14 cellular contexts compared by ENCODE assay signal in the genomic region with DNA sequence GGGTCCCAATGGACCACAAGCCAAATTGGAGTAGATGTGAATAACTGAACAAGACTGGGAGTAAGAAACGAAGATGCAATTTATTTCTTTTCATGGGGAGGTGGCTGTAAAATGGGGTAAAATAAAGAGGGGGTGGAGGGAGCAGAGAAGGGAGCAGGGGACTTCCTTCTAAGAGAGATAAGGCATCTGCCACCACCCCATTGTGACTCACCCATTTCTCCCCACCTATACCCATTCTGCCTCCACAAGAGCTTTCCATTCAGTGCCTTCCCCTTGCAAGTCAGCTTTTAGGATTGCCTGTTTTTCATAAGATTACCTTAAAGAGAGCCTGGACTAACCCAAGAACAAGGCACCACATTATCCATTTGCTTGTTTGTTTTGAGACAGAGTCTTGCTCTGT.
DNase-seq lines count a peak whose midpoint lies in the region; ATAC-seq and TF ChIP-seq lines count a peak whose summit lies in the region.
"Had no signal": no experiment of that assay in that cellular context is flagged by ENCODE, and none has a peak within 500 bp of the region (broad histone marks: within the 10 kb centered on the region; RNA-seq: fewer than 3 reads in every experiment).

No MANE protein-coding gene starts in this region.

- H3K9me3 ChIP-seq in CD4-positive, alpha-beta T cell (ENCODE audit: control insufficient read depth, low read length): no peaks in the 10 kb centered on the region
- H3K9me3 ChIP-seq: Caco-2 had no signal

- no peak for TF ChIP-seq CTCF in CD4-positive, alpha-beta T cell (IDR thresholded peaks at IDR 0.05)
- no peak for TF ChIP-seq CTCF in neural crest cell (conservative IDR thresholded peaks at IDR 0.05)

- no peak overlapping the region for H3K27ac ChIP-seq in CD4-positive, alpha-beta T cell (ENCODE audit: low read depth, low read length)

- H3K27ac Mint-ChIP-seq in CD4-positive, alpha-beta T cell: no peak overlapping the region
- no peak overlapping the region for H3K27ac Mint-ChIP-seq in neural crest cell (ENCODE audit: unreplicated experiment)
- H3K27ac Mint-ChIP-seq: CD8-positive, alpha-beta T cell had no signal

- H3K27me3 Mint-ChIP-seq in CD4-positive, alpha-beta T cell: peaks cover 86% of the 10 kb centered on the region
- H3K27me3 Mint-ChIP-seq in neural crest cell (ENCODE audit: low read depth): peaks cover 96% of the 10 kb centered on the region

- POLR2A ChIA-PET in CD4-positive, alpha-beta T cell (lab: Charles Lee): no interaction called here

- no peaks in the 10 kb centered on the region for H3K36me3 ChIP-seq in H7 (replicated peaks; ENCODE audit: control insufficient read depth, insufficient read depth, low read length)

- CTCF ChIA-PET in CD4-positive, alpha-beta T cell (lab: Charles Lee): no interaction called here

- ATAC-seq in CD4-positive, alpha-beta T cell (ENCODE audit: poor library complexity): peak; percentile 35
- ATAC-seq in HG03439 (IDR thresholded peaks at IDR 0.05; ENCODE audit: unreplicated experiment): no peak
- ATAC-seq: CD8-positive, alpha-beta T cell had no signal

- H3K4me3 Mint-ChIP-seq in CD4-positive, alpha-beta T cell: no peak overlapping the region
- H3K4me3 Mint-ChIP-seq in neural crest cell: peak overlapping the region; percentile 28
- H3K4me3 Mint-ChIP-seq: CD8-positive, alpha-beta T cell had no signal

- no peaks in the 10 kb centered on the region for H3K36me3 Mint-ChIP-seq in CD4-positive, alpha-beta T cell (ENCODE audit: low read depth)
- H3K36me3 Mint-ChIP-seq in neural crest cell (ENCODE audit: low read depth): no peaks in the 10 kb centered on the region
- H3K36me3 Mint-ChIP-seq: CD8-positive, alpha-beta T cell had no signal

- H3K4me1 Mint-ChIP-seq in CD4-positive, alpha-beta T cell (ENCODE audit: low read depth): peaks cover 19% of the 10 kb centered on the region
- H3K4me1 Mint-ChIP-seq in neural crest cell: peaks cover 22% of the 10 kb centered on the region

- H3K27me3 ChIP-seq in CD4-positive, alpha-beta T cell (ENCODE audit: control insufficient read depth, insufficient read depth, low read length): peaks cover 89% of the 10 kb centered on the region
- H3K27me3 ChIP-seq in H7 (ENCODE audit: control insufficient read depth, insufficient read depth, low read length): peaks cover 67% of the 10 kb centered on the region

- intact Hi-C loops in CD4-positive, alpha-beta T cell (cut with DNase I, micrococcal nuclease): no loop called here

- no peak overlapping the region for H3K4me3 ChIP-seq in H7 (ENCODE audit: insufficient read depth, low read depth, low read length)

- peak; percentile 24 for DNase-seq in stimulated activated CD4-positive, alpha-beta T cell treated with anti-CD3 and anti-CD28 coated beads, Interleukin-15, amount 100 ng/mL, for 24 hours
- DNase-seq in stimulated activated CD4-positive, alpha-beta T cell treated with anti-CD3 and anti-CD28 coated beads, Interleukin-4, amount 100 ng/mL, for 1 hour: no peak
- DNase-seq in CD4-positive, alpha-beta T cell: no peak
- DNase-seq in H7 (peak; percentile 20), neural crest cell (ENCODE audit: low read depth, low spot score) (no peak), HT-29 (ENCODE audit: low spot score) (no peak)
- DNase-seq: C1 segment of cervical spinal cord; Caco-2; CD8-positive, alpha-beta T cell; DMS153; DND-41; GOT3; HCEC 1CT had no signal

- no peaks in the 10 kb centered on the region for H3K9me3 Mint-ChIP-seq in CD4-positive, alpha-beta T cell
- H3K9me3 Mint-ChIP-seq in neural crest cell: no peaks in the 10 kb centered on the region
- H3K9me3 Mint-ChIP-seq: CD8-positive, alpha-beta T cell had no signal

Comparison
In these comparisons a context has a peak if more than half of its experiments do, and no peak if none do; other contexts are left out.
1. DNase-seq: peak in stimulated activated CD4-positive, alpha-beta T cell treated with anti-CD3 and anti-CD28 coated beads, Interleukin-15, amount 100 ng/mL, for 24 hours (single experiment) and H7 (single experiment); none in stimulated activated CD4-positive, alpha-beta T cell treated with anti-CD3 and anti-CD28 coated beads, Interleukin-4, amount 100 ng/mL, for 1 hour (single experiment), CD4-positive, alpha-beta T cell (0 of 10), neural crest cell (single experiment) and HT-29 (single experiment).